ENCODE assay signal across 8 cellular contexts in the genomic region with DNA sequence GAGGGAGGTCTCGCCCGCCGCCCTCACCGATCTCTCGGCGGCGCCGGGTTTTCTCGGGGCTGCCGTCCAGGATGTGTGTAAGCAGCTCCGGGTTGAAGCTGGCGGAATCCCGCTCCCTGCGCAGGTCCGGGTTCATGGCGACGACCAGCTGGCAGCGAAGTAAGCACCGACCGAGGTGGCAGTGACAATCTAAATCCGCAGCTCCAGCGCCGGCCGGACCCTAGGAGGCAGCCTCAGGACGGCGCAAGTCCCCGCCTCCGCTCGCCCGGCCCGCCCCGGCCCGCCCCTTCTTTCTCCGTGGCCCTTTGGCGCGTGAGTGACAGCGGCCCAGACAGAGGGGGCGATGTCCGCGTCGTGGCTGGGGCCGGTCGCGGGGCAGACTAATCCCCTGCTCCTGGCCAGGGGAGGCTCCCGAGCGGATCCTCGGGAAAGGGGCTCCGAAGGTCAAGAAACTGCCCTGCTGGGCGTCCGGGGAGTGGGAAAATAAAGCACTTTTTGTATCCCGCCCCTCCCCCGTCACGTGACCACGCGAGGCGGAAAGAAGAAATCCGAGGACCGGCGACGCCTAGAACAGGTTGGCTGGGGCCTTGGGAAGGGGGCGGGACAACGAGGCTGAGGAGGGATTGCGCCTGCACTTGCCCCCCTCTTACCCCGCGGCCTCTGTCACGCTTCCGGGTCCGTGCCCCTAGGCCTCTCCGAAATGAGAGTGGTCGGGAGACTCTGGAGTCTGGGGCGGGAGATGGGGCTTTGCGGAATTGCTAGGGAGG. TPM values are rescaled to one million over a fixed set of nuclear protein-coding genes. Genes with fewer than 3 reads are reported as not detected.
DNase-seq lines count a peak whose midpoint lies in the region; ATAC-seq and TF ChIP-seq lines count a peak whose summit lies in the region.

Gene ACOX1 (minus strand): TSS at position 229 of the 767 bp plus-strand sequence. CDS start 93 bp downstream, at position 136.
Gene TEN1 (plus strand): TSS at position 303 of the 767 bp plus-strand sequence. CDS start 6,953 bp downstream, outside the sequence.

- no peak for TF ChIP-seq EP300 in gastroesophageal sphincter (IDR thresholded peaks at IDR 0.05)

- WGBS in gastroesophageal sphincter (ENCODE audit: low coverage in 1 of 2), 2 donors: 0% methylated on average over 1 to 9 of the region's 72 CpGs

- TF ChIP-seq POLR2A in NB4 (IDR thresholded peaks at IDR 0.05; ENCODE audit: extremely low read depth, insufficient read length): peak; percentile 91
- TF ChIP-seq POLR2A in gastroesophageal sphincter (IDR thresholded peaks at IDR 0.05): peak; percentile 81 to 83

- no peak for TF ChIP-seq CTCF in HFF-Myc (IDR thresholded peaks at IDR 0.05; ENCODE audit: low read depth, low read length, missing control alignments)
- TF ChIP-seq CTCF in NB4 (IDR thresholded peaks at IDR 0.05; ENCODE audit: low read depth, low read length): peak; percentile 9
- peak in 3 of 4 experiments; percentile 46 to 62 (median 54) for TF ChIP-seq CTCF in gastroesophageal sphincter (IDR thresholded peaks at IDR 0.05)

- H3K9ac ChIP-seq in SK-N-MC (ENCODE audit: insufficient read length): peak within 1 kb of the TSS; percentile 87

- no peaks in the 10 kb centered on the region for H3K9me3 ChIP-seq in SK-N-MC (ENCODE audit: low read depth, low read length)
- H3K9me3 ChIP-seq in gastroesophageal sphincter: no peaks in the 10 kb centered on the region

- H3K4me1 Mint-ChIP-seq in activated naive CD4-positive, alpha-beta T cell treated with anti-CD3 and anti-CD28 coated beads, Interleukin-2, amount 10 ng/mL, durations not matched to agents 7 days and 5 days: peaks cover 44% of the 10 kb centered on the region

- H3K27ac ChIP-seq in SK-N-MC: peak within 1 kb of the TSS; percentile 90
- H3K27ac ChIP-seq in gastroesophageal sphincter: peak within 1 kb of the TSS; percentile 91 to 99 (median 98)

- no peaks in the 10 kb centered on the region for H3K27me3 ChIP-seq in gastroesophageal sphincter

- H3K36me3 ChIP-seq in SK-N-MC (ENCODE audit: insufficient read depth, low read length) (no peaks in the 10 kb centered on the region), gastroesophageal sphincter (peaks cover 0 to 6% of the 10 kb centered on the region in 2 donors)

- peak within 1 kb of the TSS; percentile 100 for H3K27ac Mint-ChIP-seq in activated naive CD4-positive, alpha-beta T cell treated with anti-CD3 and anti-CD28 coated beads, Interleukin-2, amount 10 ng/mL, durations not matched to agents 7 days and 5 days

- peaks cover 0 to 53% (median 14%) of the 10 kb centered on the region in 3 donors for H3K4me1 ChIP-seq in gastroesophageal sphincter

- H3K4me3 ChIP-seq in HFF-Myc (replicated peaks; ENCODE audit: low read depth, low read length) (peak within 1 kb of the TSS; percentile 80), NB4 (ENCODE audit: low read depth, low read length) (peak within 1 kb of the TSS; percentile 84), SK-N-MC (peak within 1 kb of the TSS; percentile 94), gastroesophageal sphincter (peak within 1 kb of the TSS; percentile 72 to 89)

- peaks cover 9% of the 10 kb centered on the region for H3K36me3 Mint-ChIP-seq in activated naive CD4-positive, alpha-beta T cell treated with anti-CD3 and anti-CD28 coated beads, Interleukin-2, amount 10 ng/mL, durations not matched to agents 7 days and 5 days

- no peaks in the 10 kb centered on the region for H3K27me3 Mint-ChIP-seq in activated naive CD4-positive, alpha-beta T cell treated with anti-CD3 and anti-CD28 coated beads, Interleukin-2, amount 10 ng/mL, durations not matched to agents 7 days and 5 days

- CTCF ChIA-PET in activated naive CD4-positive, alpha-beta T cell treated with anti-CD3 and anti-CD28 coated beads, Interleukin-2, amount 10 ng/mL, durations not matched to agents 7 days and 5 days (lab: Charles Lee): interaction anchor here (1.2 kb wide), 1 partner anchor 26 kb away, joined by 6 read pairs; no protein-coding TSS in a partner anchor

- DNase-seq in GM04504 (ENCODE audit: low read depth) (peak; percentile 94), HFF-Myc (ENCODE audit: extremely low read depth, low read depth) (peak; percentile 89), NB4 (ENCODE audit: low read depth) (peak; percentile 97), SK-N-MC (ENCODE audit: low read depth, low spot score) (peak; percentile 65), non-pigmented ciliary epithelial cell (ENCODE audit: low read depth) (peak; percentile 77), superior temporal gyrus (ENCODE audit: extremely low spot score) (peak; percentile 96)
- DNase-seq in activated naive CD4-positive, alpha-beta T cell treated with anti-CD3 and anti-CD28 coated beads, Interleukin-2, amount 10 ng/mL, durations not matched to agents 7 days and 5 days: peak; percentile 99

- no peaks in the 10 kb centered on the region for H3K9me3 Mint-ChIP-seq in activated naive CD4-positive, alpha-beta T cell treated with anti-CD3 and anti-CD28 coated beads, Interleukin-2, amount 10 ng/mL, durations not matched to agents 7 days and 5 days

- ATAC-seq in gastroesophageal sphincter: peak; percentile 98

- peak within 1 kb of the TSS; percentile 97 for H3K4me3 Mint-ChIP-seq in activated naive CD4-positive, alpha-beta T cell treated with anti-CD3 and anti-CD28 coated beads, Interleukin-2, amount 10 ng/mL, durations not matched to agents 7 days and 5 days

RNA-seq across cellular contexts. Expression of gene ACOX1, which starts in this region (rescaled TPM):
- 10 to 100 TPM; 45.9 to 63.4 (median 54.2) TPM for total RNA-seq in gastroesophageal sphincter

RNA-seq across cellular contexts. Expression of gene TEN1, which starts in this region (rescaled TPM):
- total RNA-seq in gastroesophageal sphincter: 10 to 100 TPM in 1 of 4 donors, 1 to 10 TPM in 3; 6.7 to 12.8 (median 7.9) TPM

Comparison
In these comparisons a context has a peak if more than half of its experiments do, and no peak if none do; other contexts are left out.
1. Peak in every context shown above with its lines: DNase-seq, ATAC-seq, H3K4me3 ChIP-seq and H3K27ac ChIP-seq.